8 cellular contexts compared by ENCODE assay signal in the genomic region with DNA sequence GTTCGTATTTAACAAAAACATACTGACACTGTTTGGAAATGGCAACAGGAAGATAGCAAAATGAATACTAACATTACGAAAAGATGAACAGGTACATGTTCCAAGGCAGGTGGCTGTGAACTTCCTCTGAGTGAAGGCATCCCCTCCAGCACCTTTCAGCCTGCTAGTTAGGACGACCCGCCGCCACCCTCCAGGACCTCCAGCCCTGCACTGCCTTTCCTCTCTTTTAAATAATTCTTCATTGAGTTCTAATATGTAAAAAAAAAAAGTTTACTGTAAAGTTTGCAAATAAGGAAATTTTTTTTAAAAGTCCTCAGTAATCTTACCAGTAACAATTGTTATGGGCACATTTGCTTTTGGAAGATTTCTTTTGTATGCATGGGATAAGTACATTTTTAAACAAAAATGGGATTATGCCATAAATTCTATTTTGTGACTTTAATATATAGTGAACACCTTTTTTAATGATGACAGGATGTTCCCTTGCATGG. TPM values are rescaled to one million over a fixed set of nuclear protein-coding genes. Genes with fewer than 3 reads are reported as not detected.
DNase-seq lines count a peak whose midpoint lies in the region; ATAC-seq and TF ChIP-seq lines count a peak whose summit lies in the region.

No MANE protein-coding gene starts in this region.

- TF ChIP-seq CTCF in GM12875 (IDR thresholded peaks at IDR 0.05; ENCODE audit: borderline replicate concordance, insufficient read depth, low read depth, low read length) (no peak), VCaP (conservative IDR thresholded peaks at IDR 0.05) (no peak), fibroblast of pulmonary artery (IDR thresholded peaks at IDR 0.05; ENCODE audit: low read length, missing control alignments) (no peak)

- ATAC-seq in sciatic nerve (peak; percentile 5), HG03280 (IDR thresholded peaks at IDR 0.05; ENCODE audit: unreplicated experiment) (no peak), HG02981 (IDR thresholded peaks at IDR 0.05; ENCODE audit: unreplicated experiment) (no peak)

- peak overlapping the region; percentile 100 for H3K27ac ChIP-seq in VCaP

- intact Hi-C loops in sciatic nerve (cut with DNase I), result no loop called here

- DNase-seq in fibroblast of pulmonary artery (ENCODE audit: low read depth) (no peak), sciatic nerve (ENCODE audit: low spot score) (peak; percentile 67), HCEC 1CT (no peak), NCI-H2227 treated with DMSO at 0.1 percent for 48 hours (lab: John Stamatoyannopoulos, UW) (no peak)

- H3K4me3 ChIP-seq in GM12875 (ENCODE audit: low read depth, low read length) (peak overlapping the region; percentile 43), fibroblast of pulmonary artery (replicated peaks; ENCODE audit: low read depth, low read length) (peak overlapping the region; percentile 96)

RNA-seq across cellular contexts. Expression of gene NEAT1, which starts 6.0 kb away (rescaled TPM):
- 1,255 TPM for total RNA-seq in sciatic nerve

RNA-seq across cellular contexts. Expression of gene FRMD8, which starts 42.2 kb away (rescaled TPM):
- 65.9 TPM for total RNA-seq in sciatic nerve

RNA-seq across cellular contexts. Expression of gene SLC25A45, which starts 46.2 kb away (rescaled TPM):
- 12.0 TPM for total RNA-seq in sciatic nerve
